ENCODE assay signal across 8 cellular contexts in genomic region chr3:49469876-49470713, GRCh38. TPM values are rescaled to one million over a fixed set of nuclear protein-coding genes. Genes with fewer than 3 reads are reported as not detected.
A peak's percentile ranks its signal among the peaks of the same experiment; 100 is the strongest.
DNase-seq lines count a peak whose midpoint lies in the region; ATAC-seq lines count a peak whose summit lies in the region.

Gene DAG1 (plus strand): TSS chr3:49470267. CDS start chr3:49510535, 40,268 bp downstream.

- H3K23ac ChIP-seq in mesenchymal stem cell (ENCODE audit: low read length in 2 of 2), result peak within 1 kb of the TSS in 1 of 2 experiments; percentile 89

- H3K9me3 ChIP-seq in mesenchymal stem cell (ENCODE audit: control insufficient read depth, low read length), result no peaks in the 10 kb centered on the region

- H3K4me1 ChIP-seq in mesenchymal stem cell (ENCODE audit: control insufficient read depth, insufficient read depth, low read depth, low read length), result peaks cover 13% of the 10 kb centered on the region

- peak within 1 kb of the TSS; percentile 83 to 96 for H3K4me3 ChIP-seq in mesenchymal stem cell (ENCODE audit: insufficient read depth in 1 of 2, low read depth in 1 of 2, low read length in 2 of 2)

- H3K18ac ChIP-seq in mesenchymal stem cell (ENCODE audit: low read depth in 1 of 2, low read length in 2 of 2), result peak within 1 kb of the TSS; percentile 78 to 94

- H2BK12ac ChIP-seq in mesenchymal stem cell (ENCODE audit: low read length in 2 of 2), result peak within 1 kb of the TSS; percentile 76 to 99

- peak within 1 kb of the TSS in 1 of 2 experiments; percentile 96 for H3K14ac ChIP-seq in mesenchymal stem cell (ENCODE audit: low read length in 2 of 2)

- H3K4me2 ChIP-seq in mesenchymal stem cell (ENCODE audit: low read length, poor library complexity, severe bottlenecking), result peak within 1 kb of the TSS; percentile 86

- H4K8ac ChIP-seq in mesenchymal stem cell (ENCODE audit: low read length), result peak within 1 kb of the TSS; percentile 87

- H3K27ac Mint-ChIP-seq in effector memory CD8-positive, alpha-beta T cell, result peak within 1 kb of the TSS; percentile 77 to 91

- peak within 1 kb of the TSS; percentile 92 for H2AFZ ChIP-seq in mesenchymal stem cell (ENCODE audit: low read depth, low read length)

- H3K79me1 ChIP-seq in mesenchymal stem cell (replicated peaks; ENCODE audit: low read length, poor library complexity, severe bottlenecking), result peaks cover 2% of the 10 kb centered on the region

- peaks cover 21 to 24% of the 10 kb centered on the region in 2 donors for H3K4me1 Mint-ChIP-seq in effector memory CD8-positive, alpha-beta T cell (ENCODE audit: low read depth in 2 of 2)

- H3K27me3 ChIP-seq in mesenchymal stem cell (ENCODE audit: control insufficient read depth in 1 of 2, insufficient read depth in 1 of 2, low read length in 2 of 2), result no peaks in the 10 kb centered on the region

- H2BK120ac ChIP-seq in mesenchymal stem cell (ENCODE audit: low read depth, low read length), result peak within 1 kb of the TSS; percentile 20

- peak within 1 kb of the TSS; percentile 9 for H2AK5ac ChIP-seq in mesenchymal stem cell (ENCODE audit: low read length, severe bottlenecking)

- H3K27me3 Mint-ChIP-seq in effector memory CD8-positive, alpha-beta T cell, result no peaks in the 10 kb centered on the region

- H3K36me3 ChIP-seq in mesenchymal stem cell (ENCODE audit: control insufficient read depth in 1 of 2, insufficient read depth in 2 of 2, low read depth in 1 of 2, low read length in 2 of 2), result peaks cover 0 to 3% of the 10 kb centered on the region in 2 experiments

- H2BK5ac ChIP-seq in mesenchymal stem cell (ENCODE audit: low read depth, low read length, poor library complexity, severe bottlenecking), result peak within 1 kb of the TSS; percentile 61

- peak within 1 kb of the TSS; percentile 79 for H2BK15ac ChIP-seq in mesenchymal stem cell (ENCODE audit: low read depth, poor library complexity, severe bottlenecking)

- ATAC-seq in GM21381 (IDR thresholded peaks at IDR 0.05; ENCODE audit: unreplicated experiment), result peak; percentile 88
- peak; percentile 87 for ATAC-seq in effector memory CD8-positive, alpha-beta T cell (replicated peaks)

- H3K27ac ChIP-seq in mesenchymal stem cell (ENCODE audit: low read length, poor library complexity, severe bottlenecking), result peak within 1 kb of the TSS; percentile 92

- DNase-seq in COR-L47 (lab: John Stamatoyannopoulos, UW) (peak; percentile 85), HUDEP-2 (lab: John Stamatoyannopoulos, UW; ENCODE audit: unreplicated experiment in 76 of 76) (peak in 74 of 76 experiments; percentile 59 to 97 (median 93)), NOMO-1 treated with dmso at 0.1 percent for 144 hours (lab: John Stamatoyannopoulos, UW; ENCODE audit: unreplicated experiment) (peak; percentile 91), mesenchymal stem cell (peak; percentile 95)
- DNase-seq in activated CD8-positive, alpha-beta memory T cell treated with anti-CD3 and anti-CD28 coated beads for 48 hours (ENCODE audit: low read depth in 2 of 3, low spot score in 2 of 3), result peak; percentile 88 to 94 (median 93)
- DNase-seq in effector memory CD8-positive, alpha-beta T cell, result peak; percentile 91 to 92 (median 92)
- DNase-seq in stimulated activated CD8-positive, alpha-beta memory T cell treated with anti-CD3 and anti-CD28 coated beads, Interleukin-12 subunit alpha, Interleukin-12 subunit beta, amount 100 ng/mL, for 24 hours (ENCODE audit: extremely low read depth), result peak; percentile 85

- peak within 1 kb of the TSS; percentile 88 to 91 for H3K4me3 Mint-ChIP-seq in effector memory CD8-positive, alpha-beta T cell

- WGBS in mesenchymal stem cell, result under 1% methylated on average over 84 of the region's 109 CpGs

- peaks cover 10% of the 10 kb centered on the region for H3K36me3 Mint-ChIP-seq in effector memory CD8-positive, alpha-beta T cell (ENCODE audit: insufficient read depth)

- peak within 1 kb of the TSS; percentile 71 for H4K91ac ChIP-seq in mesenchymal stem cell (ENCODE audit: low read length)

- peak within 1 kb of the TSS; percentile 82 to 84 for H3K4ac ChIP-seq in mesenchymal stem cell (ENCODE audit: low read depth in 1 of 2, low read length in 2 of 2)

- peak within 1 kb of the TSS; percentile 90 for H3K9ac ChIP-seq in mesenchymal stem cell (ENCODE audit: low read length)

- no peaks in the 10 kb centered on the region for H3K9me3 Mint-ChIP-seq in effector memory CD8-positive, alpha-beta T cell

RNA-seq across cellular contexts. Expression of gene DAG1, which starts in this region (rescaled TPM):
- 80.5 TPM for polyA plus RNA-seq in mesenchymal stem cell (2013, experiment 1 of 2)
- polyA plus RNA-seq in mesenchymal stem cell (2013, experiment 2 of 2), result 79.1 TPM

Comparison
In these comparisons a context has a peak if more than half of its experiments do, and no peak if none do; other contexts are left out.
1. Peak in every context shown above with its lines: DNase-seq, ATAC-seq, H3K4me3 ChIP-seq and H3K27ac ChIP-seq.